ENCODE assay signal across 1 cellular context in the genomic region with DNA sequence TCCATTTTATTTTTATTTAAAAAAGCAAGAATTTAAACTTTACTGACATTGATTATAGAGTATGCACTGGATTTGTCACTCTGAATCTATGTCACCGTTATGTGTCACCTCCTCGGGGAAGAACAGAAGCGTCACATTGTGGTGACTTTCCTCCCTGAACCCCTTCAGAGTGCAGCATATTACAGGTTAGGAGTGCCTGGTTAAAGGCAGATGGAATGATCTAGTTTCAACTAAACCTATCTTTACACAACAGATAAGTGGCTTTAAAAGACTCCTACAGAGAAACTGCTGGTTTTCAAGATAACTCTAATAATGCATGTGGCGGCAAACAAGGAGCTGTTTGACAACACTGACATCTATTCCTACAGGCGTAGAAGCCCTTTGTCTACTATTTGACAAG.
TF ChIP-seq lines count a peak whose summit lies in the region.

No MANE protein-coding gene starts in this region.

TF ChIP-seq in K562, 482 proteins besides CTCF, POLR2A, EP300 and RAD21 (continued from another document and continues in another):
- no peak for TF ChIP-seq THRA (IDR thresholded peaks at IDR 0.05)
- no peak for TF ChIP-seq ZNF586 (CRISPR knock-in tag; conservative IDR thresholded peaks at IDR 0.05)
- no peak for TF ChIP-seq PTRF (tag; IDR thresholded peaks at IDR 0.05)
- no peak for TF ChIP-seq SREBF1 (IDR thresholded peaks at IDR 0.05; ENCODE audit: borderline replicate concordance, low read depth, low read length)
- TF ChIP-seq, protein P1, sequence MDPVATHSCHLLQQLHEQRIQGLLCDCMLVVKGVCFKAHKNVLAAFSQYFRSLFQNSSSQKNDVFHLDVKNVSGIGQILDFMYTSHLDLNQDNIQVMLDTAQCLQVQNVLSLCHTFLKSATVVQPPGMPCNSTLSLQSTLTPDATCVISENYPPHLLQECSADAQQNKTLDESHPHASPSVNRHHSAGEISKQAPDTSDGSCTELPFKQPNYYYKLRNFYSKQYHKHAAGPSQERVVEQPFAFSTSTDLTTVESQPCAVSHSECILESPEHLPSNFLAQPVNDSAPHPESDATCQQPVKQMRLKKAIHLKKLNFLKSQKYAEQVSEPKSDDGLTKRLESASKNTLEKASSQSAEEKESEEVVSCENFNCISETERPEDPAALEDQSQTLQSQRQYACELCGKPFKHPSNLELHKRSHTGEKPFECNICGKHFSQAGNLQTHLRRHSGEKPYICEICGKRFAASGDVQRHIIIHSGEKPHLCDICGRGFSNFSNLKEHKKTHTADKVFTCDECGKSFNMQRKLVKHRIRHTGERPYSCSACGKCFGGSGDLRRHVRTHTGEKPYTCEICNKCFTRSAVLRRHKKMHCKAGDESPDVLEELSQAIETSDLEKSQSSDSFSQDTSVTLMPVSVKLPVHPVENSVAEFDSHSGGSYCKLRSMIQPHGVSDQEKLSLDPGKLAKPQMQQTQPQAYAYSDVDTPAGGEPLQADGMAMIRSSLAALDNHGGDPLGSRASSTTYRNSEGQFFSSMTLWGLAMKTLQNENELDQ (CRISPR knock-in tag; IDR thresholded peaks at IDR 0.05; ENCODE audit: borderline replicate concordance), result no peak
- TF ChIP-seq HMG20A (CRISPR knock-in tag; conservative IDR thresholded peaks at IDR 0.05), result no peak
- no peak for TF ChIP-seq ZNF551 (CRISPR knock-in tag; IDR thresholded peaks at IDR 0.05)
- TF ChIP-seq, protein P2, sequence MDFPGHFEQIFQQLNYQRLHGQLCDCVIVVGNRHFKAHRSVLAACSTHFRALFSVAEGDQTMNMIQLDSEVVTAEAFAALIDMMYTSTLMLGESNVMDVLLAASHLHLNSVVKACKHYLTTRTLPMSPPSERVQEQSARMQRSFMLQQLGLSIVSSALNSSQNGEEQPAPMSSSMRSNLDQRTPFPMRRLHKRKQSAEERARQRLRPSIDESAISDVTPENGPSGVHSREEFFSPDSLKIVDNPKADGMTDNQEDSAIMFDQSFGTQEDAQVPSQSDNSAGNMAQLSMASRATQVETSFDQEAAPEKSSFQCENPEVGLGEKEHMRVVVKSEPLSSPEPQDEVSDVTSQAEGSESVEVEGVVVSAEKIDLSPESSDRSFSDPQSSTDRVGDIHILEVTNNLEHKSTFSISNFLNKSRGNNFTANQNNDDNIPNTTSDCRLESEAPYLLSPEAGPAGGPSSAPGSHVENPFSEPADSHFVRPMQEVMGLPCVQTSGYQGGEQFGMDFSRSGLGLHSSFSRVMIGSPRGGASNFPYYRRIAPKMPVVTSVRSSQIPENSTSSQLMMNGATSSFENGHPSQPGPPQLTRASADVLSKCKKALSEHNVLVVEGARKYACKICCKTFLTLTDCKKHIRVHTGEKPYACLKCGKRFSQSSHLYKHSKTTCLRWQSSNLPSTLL (IDR thresholded peaks at IDR 0.05), result no peak
- no peak for TF ChIP-seq ELK3 (CRISPR knock-in tag; IDR thresholded peaks at IDR 0.05)
- TF ChIP-seq TEAD2 (tag; IDR thresholded peaks at IDR 0.05), result no peak
- no peak for TF ChIP-seq ZNF197 (CRISPR knock-in tag; IDR thresholded peaks at IDR 0.05; ENCODE audit: low read depth)
- peak; percentile 63; the same call in 1 of the 2 replicates for TF ChIP-seq GATAD2B (IDR thresholded peaks at IDR 0.05; ENCODE audit: borderline replicate concordance)
- no peak for TF ChIP-seq CHD2 (IDR thresholded peaks at IDR 0.05; ENCODE audit: low read depth, low read length)
- TF ChIP-seq ZNF3 (CRISPR knock-in tag; IDR thresholded peaks at IDR 0.05), result no peak
- no peak for TF ChIP-seq SRSF1 (IDR thresholded peaks at IDR 0.05; ENCODE audit: low read depth, low read length)
- TF ChIP-seq, protein P3, sequence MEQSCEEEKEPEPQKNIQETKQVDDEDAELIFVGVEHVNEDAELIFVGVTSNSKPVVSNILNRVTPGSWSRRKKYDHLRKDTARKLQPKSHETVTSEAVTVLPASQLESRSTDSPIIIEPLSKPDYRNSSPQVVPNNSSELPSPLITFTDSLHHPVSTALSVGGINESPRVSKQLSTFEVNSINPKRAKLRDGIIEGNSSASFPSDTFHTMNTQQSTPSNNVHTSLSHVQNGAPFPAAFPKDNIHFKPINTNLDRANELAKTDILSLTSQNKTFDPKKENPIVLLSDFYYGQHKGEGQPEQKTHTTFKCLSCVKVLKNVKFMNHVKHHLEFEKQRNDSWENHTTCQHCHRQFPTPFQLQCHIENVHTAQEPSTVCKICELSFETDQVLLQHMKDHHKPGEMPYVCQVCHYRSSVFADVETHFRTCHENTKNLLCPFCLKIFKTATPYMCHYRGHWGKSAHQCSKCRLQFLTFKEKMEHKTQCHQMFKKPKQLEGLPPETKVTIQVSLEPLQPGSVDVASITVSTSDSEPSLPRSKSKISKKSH (CRISPR knock-in tag; IDR thresholded peaks at IDR 0.05), result no peak
- no peak for TF ChIP-seq SREBF2 (CRISPR knock-in tag; IDR thresholded peaks at IDR 0.05)
- no peak for TF ChIP-seq ZNF778 (CRISPR knock-in tag; IDR thresholded peaks at IDR 0.05)
- TF ChIP-seq STAT5B (CRISPR knock-in tag; IDR thresholded peaks at IDR 0.05), result no peak
- TF ChIP-seq PPARD (CRISPR knock-in tag; IDR thresholded peaks at IDR 0.05), result no peak
- no peak for TF ChIP-seq ATF2 (CRISPR knock-in tag; IDR thresholded peaks at IDR 0.05)
- no peak for TF ChIP-seq ZNF511 (CRISPR knock-in tag; IDR thresholded peaks at IDR 0.05)
- no peak for TF ChIP-seq ZNF561 (CRISPR knock-in tag; conservative IDR thresholded peaks at IDR 0.05)
- no peak for TF ChIP-seq TGIF2 (CRISPR knock-in tag; IDR thresholded peaks at IDR 0.05)
- no peak for TF ChIP-seq SIX5 (IDR thresholded peaks at IDR 0.05; ENCODE audit: borderline replicate concordance in 1 of 2, insufficient read depth in 1 of 2, low read depth in 1 of 2, low read length in 2 of 2)
- no peak for TF ChIP-seq ZNF143 (CRISPR knock-in tag; IDR thresholded peaks at IDR 0.05)
- TF ChIP-seq ZNF766 (CRISPR knock-in tag; conservative IDR thresholded peaks at IDR 0.05), result no peak; the same call in none of the 2 replicates
- TF ChIP-seq, protein P4, sequence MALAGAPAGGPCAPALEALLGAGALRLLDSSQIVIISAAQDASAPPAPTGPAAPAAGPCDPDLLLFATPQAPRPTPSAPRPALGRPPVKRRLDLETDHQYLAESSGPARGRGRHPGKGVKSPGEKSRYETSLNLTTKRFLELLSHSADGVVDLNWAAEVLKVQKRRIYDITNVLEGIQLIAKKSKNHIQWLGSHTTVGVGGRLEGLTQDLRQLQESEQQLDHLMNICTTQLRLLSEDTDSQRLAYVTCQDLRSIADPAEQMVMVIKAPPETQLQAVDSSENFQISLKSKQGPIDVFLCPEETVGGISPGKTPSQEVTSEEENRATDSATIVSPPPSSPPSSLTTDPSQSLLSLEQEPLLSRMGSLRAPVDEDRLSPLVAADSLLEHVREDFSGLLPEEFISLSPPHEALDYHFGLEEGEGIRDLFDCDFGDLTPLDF (CRISPR knock-in tag; IDR thresholded peaks at IDR 0.05), result no peak
- no peak for TF ChIP-seq TCF15 (CRISPR knock-in tag; IDR thresholded peaks at IDR 0.05)
- TF ChIP-seq ZBTB8A (IDR thresholded peaks at IDR 0.05; ENCODE audit: partially characterized antibody), result no peak
- TF ChIP-seq, protein P5, sequence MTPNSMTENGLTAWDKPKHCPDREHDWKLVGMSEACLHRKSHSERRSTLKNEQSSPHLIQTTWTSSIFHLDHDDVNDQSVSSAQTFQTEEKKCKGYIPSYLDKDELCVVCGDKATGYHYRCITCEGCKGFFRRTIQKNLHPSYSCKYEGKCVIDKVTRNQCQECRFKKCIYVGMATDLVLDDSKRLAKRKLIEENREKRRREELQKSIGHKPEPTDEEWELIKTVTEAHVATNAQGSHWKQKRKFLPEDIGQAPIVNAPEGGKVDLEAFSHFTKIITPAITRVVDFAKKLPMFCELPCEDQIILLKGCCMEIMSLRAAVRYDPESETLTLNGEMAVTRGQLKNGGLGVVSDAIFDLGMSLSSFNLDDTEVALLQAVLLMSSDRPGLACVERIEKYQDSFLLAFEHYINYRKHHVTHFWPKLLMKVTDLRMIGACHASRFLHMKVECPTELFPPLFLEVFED (CRISPR knock-in tag; conservative IDR thresholded peaks at IDR 0.05), result no peak
- TF ChIP-seq, protein P6, sequence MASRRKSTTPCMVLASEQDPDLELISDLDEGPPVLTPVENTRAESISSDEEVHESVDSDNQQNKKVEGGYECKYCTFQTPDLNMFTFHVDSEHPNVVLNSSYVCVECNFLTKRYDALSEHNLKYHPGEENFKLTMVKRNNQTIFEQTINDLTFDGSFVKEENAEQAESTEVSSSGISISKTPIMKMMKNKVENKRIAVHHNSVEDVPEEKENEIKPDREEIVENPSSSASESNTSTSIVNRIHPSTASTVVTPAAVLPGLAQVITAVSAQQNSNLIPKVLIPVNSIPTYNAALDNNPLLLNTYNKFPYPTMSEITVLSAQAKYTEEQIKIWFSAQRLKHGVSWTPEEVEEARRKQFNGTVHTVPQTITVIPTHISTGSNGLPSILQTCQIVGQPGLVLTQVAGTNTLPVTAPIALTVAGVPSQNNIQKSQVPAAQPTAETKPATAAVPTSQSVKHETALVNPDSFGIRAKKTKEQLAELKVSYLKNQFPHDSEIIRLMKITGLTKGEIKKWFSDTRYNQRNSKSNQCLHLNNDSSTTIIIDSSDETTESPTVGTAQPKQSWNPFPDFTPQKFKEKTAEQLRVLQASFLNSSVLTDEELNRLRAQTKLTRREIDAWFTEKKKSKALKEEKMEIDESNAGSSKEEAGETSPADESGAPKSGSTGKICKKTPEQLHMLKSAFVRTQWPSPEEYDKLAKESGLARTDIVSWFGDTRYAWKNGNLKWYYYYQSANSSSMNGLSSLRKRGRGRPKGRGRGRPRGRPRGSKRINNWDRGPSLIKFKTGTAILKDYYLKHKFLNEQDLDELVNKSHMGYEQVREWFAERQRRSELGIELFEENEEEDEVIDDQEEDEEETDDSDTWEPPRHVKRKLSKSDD (conservative IDR thresholded peaks at IDR 0.05; ENCODE audit: low read length), result no peak
- no peak for TF ChIP-seq ZNF740 (CRISPR knock-in tag; IDR thresholded peaks at IDR 0.05)
- TF ChIP-seq ZNF740 (tag; IDR thresholded peaks at IDR 0.05), result no peak
